Comparison of ENCODE assay signal across 8 cellular contexts in the genomic region with DNA sequence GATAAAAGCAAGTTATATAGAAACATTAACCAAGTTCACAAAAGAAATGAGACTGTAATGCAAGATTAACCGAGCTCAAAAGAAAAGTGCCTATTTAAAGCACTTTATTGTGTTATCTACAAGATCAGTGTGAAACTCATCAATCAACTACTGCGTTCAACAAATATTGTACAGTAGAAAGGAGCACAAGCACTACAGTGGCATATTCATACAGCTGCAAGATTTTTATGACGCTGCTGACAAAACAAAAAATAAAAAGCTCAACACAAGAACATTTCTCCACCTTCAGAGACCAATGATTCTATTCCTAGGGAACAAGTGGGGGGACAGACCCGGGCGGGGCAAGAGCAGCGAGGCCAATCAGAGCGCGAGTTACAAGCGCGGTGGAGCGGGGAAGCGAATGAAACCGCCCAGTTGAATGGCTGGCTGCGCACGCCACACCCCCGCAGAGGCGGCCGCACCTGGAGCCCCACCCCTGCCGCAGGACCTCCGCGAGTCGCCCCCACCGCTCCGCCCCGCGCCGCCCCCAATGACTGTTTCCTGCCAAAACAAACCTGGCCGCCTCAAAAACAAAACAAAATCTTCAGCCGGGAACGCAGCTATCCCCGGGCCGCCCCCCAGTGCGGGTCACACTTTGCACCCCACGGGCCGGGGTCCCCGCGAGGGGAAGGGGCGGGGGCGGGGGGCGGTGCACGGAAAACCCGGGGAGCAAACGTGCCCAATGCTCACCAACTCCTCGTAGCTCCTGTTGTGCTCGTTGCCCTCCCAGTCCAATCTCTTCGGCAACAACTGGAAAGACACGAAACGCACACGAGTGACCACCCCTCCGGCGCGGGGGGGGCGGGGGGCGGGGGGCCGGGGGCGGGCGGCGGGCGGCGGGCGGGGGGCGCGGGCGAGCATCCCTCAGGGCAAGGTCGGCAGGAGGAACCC. TPM values are rescaled to one million over a fixed set of nuclear protein-coding genes. Genes with fewer than 3 reads are reported as not detected.
DNase-seq lines count a peak whose midpoint lies in the region; TF ChIP-seq lines count a peak whose summit lies in the region.

No MANE protein-coding gene starts in this region.

- H3K4me1 Mint-ChIP-seq in HFFc6 (ENCODE audit: low read depth) (peaks cover 46% of the 10 kb centered on the region), neural progenitor cell (peaks cover 16% of the 10 kb centered on the region)

- H3K27me3 ChIP-seq in SJSA1 (replicated peaks), result no peaks in the 10 kb centered on the region
- H3K27me3 ChIP-seq in neural progenitor cell, result no peaks in the 10 kb centered on the region
- H3K27me3 ChIP-seq in stomach, result no peaks in the 10 kb centered on the region

- H3K27me3 Mint-ChIP-seq in HFFc6 (ENCODE audit: insufficient read depth), result peaks cover 3% of the 10 kb centered on the region
- H3K27me3 Mint-ChIP-seq in neural progenitor cell (ENCODE audit: insufficient read depth, low read depth), result peaks cover 9% of the 10 kb centered on the region

- no peak for TF ChIP-seq CTCF in HFFc6 (IDR thresholded peaks at IDR 0.05)
- TF ChIP-seq CTCF in neural progenitor cell (IDR thresholded peaks at IDR 0.05), result no peak
- no peak for TF ChIP-seq CTCF in stomach (IDR thresholded peaks at IDR 0.05)

- H3K79me2 ChIP-seq in neural progenitor cell (ENCODE audit: low read depth), result peaks cover 74% of the 10 kb centered on the region

- H2AFZ ChIP-seq in neural progenitor cell (replicated peaks), result no peak overlapping the region

- no peak overlapping the region for H3K9ac ChIP-seq in neural progenitor cell

- H3K27ac Mint-ChIP-seq in HFFc6 (peak overlapping the region; percentile 24), neural progenitor cell (peak overlapping the region; percentile 21)

- H3K27ac ChIP-seq in SJSA1 (no peak overlapping the region), neural progenitor cell (peak overlapping the region; percentile 99), stomach (peak overlapping the region; percentile 91 to 98 (median 97))

- DNase-seq in GF-D8 (lab: John Stamatoyannopoulos, UW) (peak; percentile 80), HFFc6 (peak; percentile 75), MV-4-11 (lab: John Stamatoyannopoulos, UW) (peak; percentile 81), SJSA1 (ENCODE audit: low read depth in 1 of 2, low spot score in 2 of 2) (peak; percentile 92 to 93), foreskin melanocyte (peak; percentile 75), neural progenitor cell (ENCODE audit: low spot score) (peak; percentile 91), stomach (peak; percentile 92)
- DNase-seq in activated naive CD4-positive, alpha-beta T cell treated with Interleukin-2 at 50 U/mL for 16 hours, result peak; percentile 96

- H3K4me3 Mint-ChIP-seq in HFFc6 (peak overlapping the region; percentile 95), neural progenitor cell (peak overlapping the region; percentile 88)

- no peak for TF ChIP-seq POLR2A in stomach (IDR thresholded peaks at IDR 0.05)

- H3K9me3 ChIP-seq in SJSA1 (replicated peaks) (no peaks in the 10 kb centered on the region), neural progenitor cell (ENCODE audit: low read depth) (no peaks in the 10 kb centered on the region), stomach (no peaks in the 10 kb centered on the region)

- WGBS in stomach, 5 donors, result 1 to 4% (median 1%) methylated on average over 20 to 57 of the region's 65 CpGs

- H3K4me1 ChIP-seq in SJSA1 (replicated peaks) (peaks cover 9% of the 10 kb centered on the region), neural progenitor cell (peaks cover 11% of the 10 kb centered on the region), stomach (peaks cover 17 to 54% (median 34%) of the 10 kb centered on the region in 4 donors)

- H3K4me3 ChIP-seq in SJSA1 (peak overlapping the region; percentile 80), neural progenitor cell (peak overlapping the region; percentile 93), stomach (peak overlapping the region; percentile 70 to 95 (median 94))

- H3K4me2 ChIP-seq in neural progenitor cell, result peak overlapping the region; percentile 79

- H3K36me3 Mint-ChIP-seq in HFFc6 (ENCODE audit: low read depth) (peaks cover 16% of the 10 kb centered on the region), neural progenitor cell (peaks cover 35% of the 10 kb centered on the region)

- H3K9me3 Mint-ChIP-seq in HFFc6 (no peaks in the 10 kb centered on the region), neural progenitor cell (no peaks in the 10 kb centered on the region)

- intact Hi-C loops in stomach (cut with DNase I; ENCODE audit: low total_unique reads), result no loop called here

- no peak for TF ChIP-seq EP300 in stomach (IDR thresholded peaks at IDR 0.05)

- H3K36me3 ChIP-seq in SJSA1, result peaks cover 28% of the 10 kb centered on the region
- H3K36me3 ChIP-seq in neural progenitor cell, result peaks cover 7% of the 10 kb centered on the region
- peaks cover 3 to 39% (median 30%) of the 10 kb centered on the region in 4 donors for H3K36me3 ChIP-seq in stomach

- H3F3A ChIP-seq in neural progenitor cell (ENCODE audit: low read depth), result peaks cover 9% of the 10 kb centered on the region

- peaks cover 41% of the 10 kb centered on the region for H4K20me1 ChIP-seq in neural progenitor cell (ENCODE audit: low read depth)

RNA-seq across cellular contexts. Expression of a gene that starts 1.1 kb away (rescaled TPM):
- total RNA-seq in HFFc6 (2021; fragmentation: NEBNext Ultra II Directional; extraction: Animal tissue kit (Norgen Biotek cat#: 25700)), result 10 to 100 TPM; 15.0 to 17.7 (median 15.9) TPM
- total RNA-seq in SJSA1 (2014; rRNA removed; shearing (Covaris generic)), result 23.2 and 30.3 TPM in 2 replicates
- total RNA-seq in neural progenitor cell (ENCODE audit: low replicate concordance) (85.0 and 130 TPM in 2 replicates), stomach (100 to 1,000 TPM in 1 of 5 donors, 10 to 100 TPM in 4; 50.7 to 216 (median 66.5) TPM)
- polyA plus RNA-seq in stomach, result 1 to 10 TPM; 5.9 to 9.1 (median 8.4) TPM

RNA-seq across cellular contexts. Expression of a gene that starts 36.5 kb away (rescaled TPM):
- 100 to 1,000 TPM; 177 to 229 (median 202) TPM for total RNA-seq in HFFc6 (2021; fragmentation: NEBNext Ultra II Directional; extraction: Animal tissue kit (Norgen Biotek cat#: 25700))
- total RNA-seq in SJSA1 (2014; rRNA removed; shearing (Covaris generic)), result 446 and 461 TPM in 2 replicates
- total RNA-seq in neural progenitor cell (ENCODE audit: low replicate concordance) (516 and 903 TPM in 2 replicates), stomach (100 to 1,000 TPM in 4 of 5 donors, 10 to 100 TPM in 1; 39.1 to 321 (median 133) TPM)
- 100 to 1,000 TPM; 128 to 148 (median 129) TPM for polyA plus RNA-seq in stomach
